Comparison of ENCODE assay signal across 1 cellular context in genomic region chr4:26860157-26860921, GRCh38.
TF ChIP-seq lines count a peak whose summit lies in the region.

STIM2 (plus strand) TSS chr4:26860841.

TF ChIP-seq in SK-N-SH, 30 proteins besides CTCF, POLR2A, EP300 and RAD21 (continued from another document):
- TF ChIP-seq, protein P1, sequence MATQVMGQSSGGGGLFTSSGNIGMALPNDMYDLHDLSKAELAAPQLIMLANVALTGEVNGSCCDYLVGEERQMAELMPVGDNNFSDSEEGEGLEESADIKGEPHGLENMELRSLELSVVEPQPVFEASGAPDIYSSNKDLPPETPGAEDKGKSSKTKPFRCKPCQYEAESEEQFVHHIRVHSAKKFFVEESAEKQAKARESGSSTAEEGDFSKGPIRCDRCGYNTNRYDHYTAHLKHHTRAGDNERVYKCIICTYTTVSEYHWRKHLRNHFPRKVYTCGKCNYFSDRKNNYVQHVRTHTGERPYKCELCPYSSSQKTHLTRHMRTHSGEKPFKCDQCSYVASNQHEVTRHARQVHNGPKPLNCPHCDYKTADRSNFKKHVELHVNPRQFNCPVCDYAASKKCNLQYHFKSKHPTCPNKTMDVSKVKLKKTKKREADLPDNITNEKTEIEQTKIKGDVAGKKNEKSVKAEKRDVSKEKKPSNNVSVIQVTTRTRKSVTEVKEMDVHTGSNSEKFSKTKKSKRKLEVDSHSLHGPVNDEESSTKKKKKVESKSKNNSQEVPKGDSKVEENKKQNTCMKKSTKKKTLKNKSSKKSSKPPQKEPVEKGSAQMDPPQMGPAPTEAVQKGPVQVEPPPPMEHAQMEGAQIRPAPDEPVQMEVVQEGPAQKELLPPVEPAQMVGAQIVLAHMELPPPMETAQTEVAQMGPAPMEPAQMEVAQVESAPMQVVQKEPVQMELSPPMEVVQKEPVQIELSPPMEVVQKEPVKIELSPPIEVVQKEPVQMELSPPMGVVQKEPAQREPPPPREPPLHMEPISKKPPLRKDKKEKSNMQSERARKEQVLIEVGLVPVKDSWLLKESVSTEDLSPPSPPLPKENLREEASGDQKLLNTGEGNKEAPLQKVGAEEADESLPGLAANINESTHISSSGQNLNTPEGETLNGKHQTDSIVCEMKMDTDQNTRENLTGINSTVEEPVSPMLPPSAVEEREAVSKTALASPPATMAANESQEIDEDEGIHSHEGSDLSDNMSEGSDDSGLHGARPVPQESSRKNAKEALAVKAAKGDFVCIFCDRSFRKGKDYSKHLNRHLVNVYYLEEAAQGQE (IDR thresholded peaks at IDR 0.05; ENCODE audit: low read depth, low read length) = 0 out of 2 replicates have a peak, but pooled peaks have one; percentile 34
- no peak for TF ChIP-seq SIN3A (IDR thresholded peaks at IDR 0.05; ENCODE audit: borderline replicate concordance, low read depth, low read length)
- peak; percentile 92 for TF ChIP-seq NRF1 (IDR thresholded peaks at IDR 0.05; ENCODE audit: low read depth, low read length)
- no peak; the same call in 1 of the 2 replicates for TF ChIP-seq PBX3 (IDR thresholded peaks at IDR 0.05)
- no peak for TF ChIP-seq FOSL2 (IDR thresholded peaks at IDR 0.05; ENCODE audit: borderline replicate concordance, low read depth)
- peak; percentile 36; the same call in 1 of the 2 replicates for TF ChIP-seq RCOR1 (IDR thresholded peaks at IDR 0.05; ENCODE audit: low read length)
- TF ChIP-seq SMC3 (IDR thresholded peaks at IDR 0.05; ENCODE audit: low read depth, low read length) = peak; percentile 33
